15 cellular contexts compared by ENCODE assay signal in the genomic region with DNA sequence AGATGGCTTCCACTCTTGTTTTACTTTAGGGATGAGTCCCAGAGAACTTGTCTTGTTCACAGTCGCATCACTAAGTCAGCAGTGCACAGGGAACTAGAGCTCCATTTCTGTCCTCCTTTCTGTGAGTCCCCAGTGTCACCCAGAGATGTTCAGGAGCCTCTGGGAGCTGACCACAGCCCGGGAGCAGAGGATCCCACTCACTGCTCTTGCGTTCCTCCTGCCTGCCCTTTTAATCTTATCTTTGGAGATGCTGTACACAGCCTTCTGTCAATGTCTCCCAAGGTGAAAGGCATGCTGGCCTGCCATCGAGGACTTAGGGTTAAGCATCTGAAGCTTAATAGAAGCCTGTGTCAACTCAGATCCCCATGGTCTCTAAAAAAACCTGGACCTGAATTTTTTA.
"Had no signal": no experiment of that assay in that cellular context is flagged by ENCODE, and none has a peak within 500 bp of the region (broad histone marks: within the 10 kb centered on the region; RNA-seq: fewer than 3 reads in every experiment).

No MANE protein-coding gene starts in this region.

- H3K4me1 Mint-ChIP-seq: neural crest cell had no signal

- H3K4me3 ChIP-seq: coronary artery, heart left ventricle, suprapubic skin, thyroid gland had no signal

- H3K27me3 Mint-ChIP-seq: naive thymus-derived CD4-positive, alpha-beta T cell; type B pancreatic cell had no signal

- DNase-seq: effector CD4-positive, alpha-beta T cell; foreskin melanocyte; heart left ventricle; hippocampal formation; kidney glomerular epithelial cell; mesendoderm; naive thymus-derived CD4-positive, alpha-beta T cell; small intestine; stimulated activated CD4-positive, alpha-beta T cell treated with anti-CD3 and anti-CD28 coated beads, Interleukin-12 subunit alpha, Interleukin-12 subunit beta, amount 100 ng/mL, for 4 hours; stimulated activated naive CD8-positive, alpha-beta T cell treated with anti-CD3 and anti-CD28 coated beads, Interleukin-15, Interleukin-2, amounts not matched to agents 100 U/mL and 50 U/mL, for 24 hours; thyroid gland had no signal

- H3K9me3 ChIP-seq: heart left ventricle, suprapubic skin, thyroid gland had no signal

- ATAC-seq: heart left ventricle; naive thymus-derived CD4-positive, alpha-beta T cell; stimulated activated naive CD8-positive, alpha-beta T cell treated with anti-CD3 and anti-CD28 coated beads, Interleukin-15, Interleukin-2, amounts not matched to agents 100 U/mL and 50 U/mL, for 24 hours had no signal

- H3K27ac ChIP-seq: coronary artery, heart left ventricle had no signal

- H3K27ac Mint-ChIP-seq: type B pancreatic cell had no signal

- H3K9me3 Mint-ChIP-seq: naive thymus-derived CD4-positive, alpha-beta T cell; neural crest cell; type B pancreatic cell had no signal

- H3K4me3 Mint-ChIP-seq: naive thymus-derived CD4-positive, alpha-beta T cell; neural crest cell; type B pancreatic cell had no signal

- H3K27me3 ChIP-seq: heart left ventricle, suprapubic skin, thyroid gland had no signal
